23 cellular contexts compared by ENCODE assay signal in the genomic region with DNA sequence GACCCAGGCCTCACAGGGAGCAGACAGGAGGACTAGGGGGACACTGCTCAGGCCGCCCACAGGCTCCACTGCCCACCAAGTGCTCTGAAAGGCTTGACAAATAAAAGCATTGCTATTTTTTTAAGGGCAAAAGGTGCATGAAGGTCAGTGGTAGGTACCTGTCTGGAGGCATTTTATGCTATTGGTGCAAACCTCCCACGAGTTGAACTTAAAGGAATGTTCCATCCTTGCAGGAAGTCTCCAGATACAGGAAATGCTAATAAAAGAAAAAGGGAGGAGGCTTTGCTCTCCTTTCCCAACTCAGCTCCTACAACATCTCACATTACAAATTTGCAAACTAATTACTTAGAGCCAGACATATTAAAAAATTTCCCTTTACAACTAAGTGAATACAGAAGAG.
DNase-seq lines count a peak whose midpoint lies in the region; ATAC-seq and TF ChIP-seq lines count a peak whose summit lies in the region.
"Had no signal": no experiment of that assay in that cellular context is flagged by ENCODE, and none has a peak within 500 bp of the region (broad histone marks: within the 10 kb centered on the region; RNA-seq: fewer than 3 reads in every experiment).

No MANE protein-coding gene starts in this region.

- peak overlapping the region; percentile 15; the same call in 1 of the 2 replicates for H3K9ac ChIP-seq in HUES64 (ENCODE audit: low read depth, low read length)
- H3K9ac ChIP-seq in SK-N-SH, result no peak overlapping the region

- no peak for TF ChIP-seq RAD21 in SK-N-SH (IDR thresholded peaks at IDR 0.05; ENCODE audit: low read length)

- H3K36me3 Mint-ChIP-seq in type B pancreatic cell (no peaks in the 10 kb centered on the region), HFFc6 (ENCODE audit: low read depth) (no peaks in the 10 kb centered on the region)
- H3K36me3 Mint-ChIP-seq: stimulated activated naive B cell treated with anti-CD40 and anti-IgM and Interleukin-4, amounts not matched to agents 10 μg/mL and 1 μg/mL and 100 μg/mL, for 72 hours had no signal

- no peaks in the 10 kb centered on the region for H3K79me2 ChIP-seq in SK-N-SH (ENCODE audit: insufficient read depth)

- H3K4me3 Mint-ChIP-seq in type B pancreatic cell, result peak overlapping the region; percentile 59
- no peak overlapping the region for H3K4me3 Mint-ChIP-seq in HFFc6
- H3K4me3 Mint-ChIP-seq: activated T-cell treated with anti-CD3 and anti-CD28 coated beads, Interleukin-2, amount 50 U/mL, for 24 hours; stimulated activated naive B cell treated with anti-CD40 and anti-IgM and Interleukin-4, amounts not matched to agents 10 μg/mL and 1 μg/mL and 100 μg/mL, for 72 hours; T-cell had no signal

- H3K9me2 ChIP-seq in SK-N-SH, result no peaks in the 10 kb centered on the region

- H3K9me3 ChIP-seq in HUES64 (ENCODE audit: insufficient read depth, low read depth, low read length) (no peaks in the 10 kb centered on the region), SK-N-SH (no peaks in the 10 kb centered on the region)
- H3K9me3 ChIP-seq: testis had no signal

- peaks cover 49% of the 10 kb centered on the region for H3K4me1 ChIP-seq in HUES64 (ENCODE audit: insufficient read depth, low read length)
- H3K4me1 ChIP-seq in SK-N-SH (ENCODE audit: control insufficient read depth in 1 of 2, insufficient read depth in 2 of 2, low read depth in 1 of 2, low read length in 1 of 2), result peaks cover 17 to 28% of the 10 kb centered on the region in 2 experiments; a peak in 3 of 4 replicates
- H3K4me1 ChIP-seq: testis had no signal

- H3K27ac Mint-ChIP-seq in type B pancreatic cell (no peak overlapping the region), HFFc6 (no peak overlapping the region)
- H3K27ac Mint-ChIP-seq: activated T-cell treated with anti-CD3 and anti-CD28 coated beads, Interleukin-2, amount 50 U/mL, for 24 hours; stimulated activated naive B cell treated with anti-CD40 and anti-IgM and Interleukin-4, amounts not matched to agents 10 μg/mL and 1 μg/mL and 100 μg/mL, for 72 hours; T-cell had no signal

- H3K27me3 ChIP-seq in HUES64 (ENCODE audit: insufficient read depth, low read length) (no peaks in the 10 kb centered on the region), SK-N-SH (ENCODE audit: insufficient read depth) (no peaks in the 10 kb centered on the region)
- H3K27me3 ChIP-seq: testis had no signal

- peaks cover 61% of the 10 kb centered on the region for H3K4me1 Mint-ChIP-seq in type B pancreatic cell (ENCODE audit: unreplicated experiment)
- H3K4me1 Mint-ChIP-seq in HFFc6 (ENCODE audit: low read depth), result peaks cover 27% of the 10 kb centered on the region
- H3K4me1 Mint-ChIP-seq: stimulated activated naive B cell treated with anti-CD40 and anti-IgM and Interleukin-4, amounts not matched to agents 10 μg/mL and 1 μg/mL and 100 μg/mL, for 72 hours; T-cell had no signal

- TF ChIP-seq CTCF in SK-N-SH (IDR thresholded peaks at IDR 0.05) (no peak), type B pancreatic cell (conservative IDR thresholded peaks at IDR 0.05) (no peak), HFFc6 (IDR thresholded peaks at IDR 0.05) (no peak), coronary artery (IDR thresholded peaks at IDR 0.05) (no peak)

- H3K27me3 Mint-ChIP-seq in type B pancreatic cell (peaks cover 11% of the 10 kb centered on the region), HFFc6 (ENCODE audit: insufficient read depth) (no peaks in the 10 kb centered on the region)
- H3K27me3 Mint-ChIP-seq: activated T-cell treated with anti-CD3 and anti-CD28 coated beads, Interleukin-2, amount 50 U/mL, for 24 hours; stimulated activated naive B cell treated with anti-CD40 and anti-IgM and Interleukin-4, amounts not matched to agents 10 μg/mL and 1 μg/mL and 100 μg/mL, for 72 hours; T-cell had no signal

- H3F3A ChIP-seq in SK-N-SH (replicated peaks; ENCODE audit: insufficient read depth), result no peaks in the 10 kb centered on the region

- no peaks in the 10 kb centered on the region for H4K20me1 ChIP-seq in SK-N-SH (ENCODE audit: insufficient read depth)

- H3K4me2 ChIP-seq in SK-N-SH, result 0 out of 2 replicates have a peak overlapping the region, but pooled peaks have one; percentile 32
- H3K4me2 ChIP-seq: smooth muscle cell had no signal

- no peak for ATAC-seq in HG02588 (IDR thresholded peaks at IDR 0.05; ENCODE audit: unreplicated experiment)
- ATAC-seq: stimulated activated naive B cell treated with anti-CD40 and anti-IgM and Interleukin-4, amounts not matched to agents 10 μg/mL and 1 μg/mL and 100 μg/mL, for 72 hours; T-cell had no signal

- H3K9me3 Mint-ChIP-seq in type B pancreatic cell (no peaks in the 10 kb centered on the region), HFFc6 (no peaks in the 10 kb centered on the region)
- H3K9me3 Mint-ChIP-seq: stimulated activated naive B cell treated with anti-CD40 and anti-IgM and Interleukin-4, amounts not matched to agents 10 μg/mL and 1 μg/mL and 100 μg/mL, for 72 hours; T-cell had no signal

- H3K36me3 ChIP-seq in HUES64 (ENCODE audit: insufficient read depth, low read length) (no peaks in the 10 kb centered on the region), SK-N-SH (replicated peaks in 1 of 2; ENCODE audit: control insufficient read depth in 1 of 2, insufficient read depth in 2 of 2, low read length in 1 of 2) (no peaks in the 10 kb centered on the region)

- H3K4me3 ChIP-seq in HUES64 (ENCODE audit: low read length) (no peak overlapping the region), SK-N-SH (ENCODE audit: low read depth in 2 of 2, low read length in 1 of 2) (no peak overlapping the region), coronary artery (no peak overlapping the region)
- H3K4me3 ChIP-seq: smooth muscle cell, testis had no signal

- TF ChIP-seq EP300 in SK-N-SH (IDR thresholded peaks at IDR 0.05; ENCODE audit: borderline replicate concordance in 1 of 2, low read depth in 1 of 2, low read length in 1 of 2), result no peak

- H3K27ac ChIP-seq in HUES64 (ENCODE audit: low read depth, low read length), result peak overlapping the region; percentile 51; the same call in 1 of the 2 replicates
- peak overlapping the region in 1 of 2 experiments; percentile 74; a peak in 1 of 4 replicates for H3K27ac ChIP-seq in SK-N-SH (ENCODE audit: low read depth in 2 of 2, low read length in 1 of 2)
- H3K27ac ChIP-seq in coronary artery, result no peak overlapping the region
- H3K27ac ChIP-seq: testis had no signal

- WGBS in HUES64, result 55% methylated on average over 2 of the region's 2 CpGs
- 68% methylated on average over 2 of the region's 2 CpGs for WGBS in SK-N-SH (ENCODE audit: low lambda C conversion rate)

- no peak for DNase-seq in SK-N-SH
- peak; percentile 24 for DNase-seq in iPS-NIHi11 (ENCODE audit: low spot score)
- no peak for DNase-seq in type B pancreatic cell (ENCODE audit: extremely low spot score, unreplicated experiment)
- DNase-seq in HFFc6, result no peak
- DNase-seq in coronary artery (ENCODE audit: low spot score), result no peak
- DNase-seq: activated CD8-positive, alpha-beta memory T cell treated with anti-CD3 and anti-CD28 coated beads for 24 hours; activated naive CD4-positive, alpha-beta T cell; activated T-cell treated with anti-CD3 and anti-CD28 coated beads, Interleukin-2, amount 50 U/mL, for 24 hours; AML-193; amniotic stem cell; central memory CD4-positive, alpha-beta T cell; DMS79; NCI-H2171; NCI-H524 treated with DMSO at 0.1 percent for 48 hours; occipital lobe; retina; Right ventricle myocardium superior; stimulated activated naive B cell treated with anti-CD40 and anti-IgM and Interleukin-4, amounts not matched to agents 10 μg/mL and 1 μg/mL and 100 μg/mL, for 72 hours; T-cell; testis had no signal

- POLR2A ChIA-PET in SK-N-SH (lab: Yijun Ruan, JAX), result no interaction called here

- no peak overlapping the region for H2AFZ ChIP-seq in SK-N-SH (ENCODE audit: low read depth)

- CTCF ChIA-PET in SK-N-SH (lab: Yijun Ruan, JAX), result interaction anchor here (0.6 to 1.6 kb wide), 2 partner anchors 200 to 1528 kb away, joined by 3 to 5 read pairs; no protein-coding TSS in a partner anchor

TF ChIP-seq in SK-N-SH, 30 proteins besides CTCF, POLR2A, EP300 and RAD21:
- no peak for TF ChIP-seq RFX5 (IDR thresholded peaks at IDR 0.05; ENCODE audit: low read length)
- TF ChIP-seq FOXM1 (IDR thresholded peaks at IDR 0.05; ENCODE audit: low read depth), result no peak
- TF ChIP-seq, protein P1, sequence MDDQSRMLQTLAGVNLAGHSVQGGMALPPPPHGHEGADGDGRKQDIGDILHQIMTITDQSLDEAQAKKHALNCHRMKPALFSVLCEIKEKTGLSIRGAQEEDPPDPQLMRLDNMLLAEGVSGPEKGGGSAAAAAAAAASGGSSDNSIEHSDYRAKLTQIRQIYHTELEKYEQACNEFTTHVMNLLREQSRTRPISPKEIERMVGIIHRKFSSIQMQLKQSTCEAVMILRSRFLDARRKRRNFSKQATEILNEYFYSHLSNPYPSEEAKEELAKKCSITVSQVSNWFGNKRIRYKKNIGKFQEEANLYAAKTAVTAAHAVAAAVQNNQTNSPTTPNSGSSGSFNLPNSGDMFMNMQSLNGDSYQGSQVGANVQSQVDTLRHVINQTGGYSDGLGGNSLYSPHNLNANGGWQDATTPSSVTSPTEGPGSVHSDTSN (IDR thresholded peaks at IDR 0.05), result no peak
- TF ChIP-seq, protein P2, sequence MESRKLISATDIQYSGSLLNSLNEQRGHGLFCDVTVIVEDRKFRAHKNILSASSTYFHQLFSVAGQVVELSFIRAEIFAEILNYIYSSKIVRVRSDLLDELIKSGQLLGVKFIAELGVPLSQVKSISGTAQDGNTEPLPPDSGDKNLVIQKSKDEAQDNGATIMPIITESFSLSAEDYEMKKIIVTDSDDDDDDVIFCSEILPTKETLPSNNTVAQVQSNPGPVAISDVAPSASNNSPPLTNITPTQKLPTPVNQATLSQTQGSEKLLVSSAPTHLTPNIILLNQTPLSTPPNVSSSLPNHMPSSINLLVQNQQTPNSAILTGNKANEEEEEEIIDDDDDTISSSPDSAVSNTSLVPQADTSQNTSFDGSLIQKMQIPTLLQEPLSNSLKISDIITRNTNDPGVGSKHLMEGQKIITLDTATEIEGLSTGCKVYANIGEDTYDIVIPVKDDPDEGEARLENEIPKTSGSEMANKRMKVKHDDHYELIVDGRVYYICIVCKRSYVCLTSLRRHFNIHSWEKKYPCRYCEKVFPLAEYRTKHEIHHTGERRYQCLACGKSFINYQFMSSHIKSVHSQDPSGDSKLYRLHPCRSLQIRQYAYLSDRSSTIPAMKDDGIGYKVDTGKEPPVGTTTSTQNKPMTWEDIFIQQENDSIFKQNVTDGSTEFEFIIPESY (IDR thresholded peaks at IDR 0.05; ENCODE audit: borderline replicate concordance, low read depth), result no peak
- TF ChIP-seq, protein P3, sequence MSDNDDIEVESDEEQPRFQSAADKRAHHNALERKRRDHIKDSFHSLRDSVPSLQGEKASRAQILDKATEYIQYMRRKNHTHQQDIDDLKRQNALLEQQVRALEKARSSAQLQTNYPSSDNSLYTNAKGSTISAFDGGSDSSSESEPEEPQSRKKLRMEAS (IDR thresholded peaks at IDR 0.05; ENCODE audit: low read depth), result no peak
